ENCODE assay signal across 17 cellular contexts in genomic region chr18:6719914-6720692, GRCh38. TPM values are rescaled to one million over a fixed set of nuclear protein-coding genes. Genes with fewer than 3 reads are reported as not detected.
"Had no signal": no experiment of that assay in that cellular context is flagged by ENCODE, and none has a peak within 500 bp of the region (broad histone marks: within the 10 kb centered on the region; RNA-seq: fewer than 3 reads in every experiment).

No MANE protein-coding gene starts in this region.

- H3K27ac ChIP-seq: breast epithelium, gastrocnemius medialis, heart right ventricle, left lung, parathyroid adenoma had no signal

- H3K9me3 ChIP-seq: breast epithelium, gastrocnemius medialis, heart right ventricle, left lung had no signal

- H3K27me3 Mint-ChIP-seq: activated CD4-positive, alpha-beta T cell treated with anti-CD3 and anti-CD28 coated beads, Interleukin-2, amount 10 ng/mL, durations not matched to agents 7 days and 5 days; activated naive CD8-positive, alpha-beta T cell treated with anti-CD3 and anti-CD28 coated beads, Interleukin-2, amount 10 ng/mL, durations not matched to agents 7 days and 5 days had no signal

- H2AFZ ChIP-seq: parathyroid adenoma had no signal

- H3K36me3 Mint-ChIP-seq: activated naive CD8-positive, alpha-beta T cell treated with anti-CD3 and anti-CD28 coated beads, Interleukin-2, amount 10 ng/mL, durations not matched to agents 7 days and 5 days; naive thymus-derived CD8-positive, alpha-beta T cell; stimulated activated effector memory CD8-positive, alpha-beta T cell treated with anti-CD3 and anti-CD28 coated beads, Interleukin-12 subunit alpha, Interleukin-12 subunit beta, amount 100 ng/mL, for 72 hours had no signal

- H3K36me3 ChIP-seq: breast epithelium, gastrocnemius medialis, heart right ventricle, left lung had no signal

- H3K27ac Mint-ChIP-seq: activated CD4-positive, alpha-beta T cell treated with anti-CD3 and anti-CD28 coated beads, Interleukin-2, amount 10 ng/mL, durations not matched to agents 7 days and 5 days; activated naive CD8-positive, alpha-beta T cell treated with anti-CD3 and anti-CD28 coated beads, Interleukin-2, amount 10 ng/mL, durations not matched to agents 7 days and 5 days; naive thymus-derived CD8-positive, alpha-beta T cell; stimulated activated effector memory CD8-positive, alpha-beta T cell treated with anti-CD3 and anti-CD28 coated beads, Interleukin-12 subunit alpha, Interleukin-12 subunit beta, amount 100 ng/mL, for 72 hours had no signal

- FAIRE-seq: islet of Langerhans had no signal

- H3K27me3 ChIP-seq: breast epithelium, gastrocnemius medialis, heart right ventricle, left lung had no signal

- H3K4me1 Mint-ChIP-seq: activated CD4-positive, alpha-beta T cell treated with anti-CD3 and anti-CD28 coated beads, Interleukin-2, amount 10 ng/mL, durations not matched to agents 7 days and 5 days; activated naive CD8-positive, alpha-beta T cell treated with anti-CD3 and anti-CD28 coated beads, Interleukin-2, amount 10 ng/mL, durations not matched to agents 7 days and 5 days; naive thymus-derived CD8-positive, alpha-beta T cell; stimulated activated effector memory CD8-positive, alpha-beta T cell treated with anti-CD3 and anti-CD28 coated beads, Interleukin-12 subunit alpha, Interleukin-12 subunit beta, amount 100 ng/mL, for 72 hours had no signal

- DNase-seq: activated CD4-positive, alpha-beta T cell treated with anti-CD3 and anti-CD28 coated beads, Interleukin-2, amount 10 ng/mL, durations not matched to agents 7 days and 5 days; activated CD4-positive, CD25-positive, alpha-beta regulatory T cell; activated naive CD4-positive, alpha-beta T cell; activated naive CD8-positive, alpha-beta T cell treated with anti-CD3 and anti-CD28 coated beads, Interleukin-2, amount 10 ng/mL, durations not matched to agents 7 days and 5 days; cerebellar nuclear complex; dermis blood vessel endothelial cell; gastrocnemius medialis; heart right ventricle; left lung; mammary epithelial cell; naive thymus-derived CD8-positive, alpha-beta T cell had no signal

- H3K4me1 ChIP-seq: breast epithelium, gastrocnemius medialis, left lung, parathyroid adenoma had no signal

- H3K4me3 Mint-ChIP-seq: activated CD4-positive, alpha-beta T cell treated with anti-CD3 and anti-CD28 coated beads, Interleukin-2, amount 10 ng/mL, durations not matched to agents 7 days and 5 days; activated naive CD8-positive, alpha-beta T cell treated with anti-CD3 and anti-CD28 coated beads, Interleukin-2, amount 10 ng/mL, durations not matched to agents 7 days and 5 days; naive thymus-derived CD8-positive, alpha-beta T cell; stimulated activated effector memory CD8-positive, alpha-beta T cell treated with anti-CD3 and anti-CD28 coated beads, Interleukin-12 subunit alpha, Interleukin-12 subunit beta, amount 100 ng/mL, for 72 hours had no signal

- H3K9ac ChIP-seq: parathyroid adenoma had no signal

- H3K9me3 Mint-ChIP-seq: activated CD4-positive, alpha-beta T cell treated with anti-CD3 and anti-CD28 coated beads, Interleukin-2, amount 10 ng/mL, durations not matched to agents 7 days and 5 days; activated naive CD8-positive, alpha-beta T cell treated with anti-CD3 and anti-CD28 coated beads, Interleukin-2, amount 10 ng/mL, durations not matched to agents 7 days and 5 days had no signal

- ATAC-seq: gastrocnemius medialis; heart right ventricle; naive thymus-derived CD8-positive, alpha-beta T cell; stimulated activated effector memory CD8-positive, alpha-beta T cell treated with anti-CD3 and anti-CD28 coated beads, Interleukin-12 subunit alpha, Interleukin-12 subunit beta, amount 100 ng/mL, for 72 hours had no signal

- H3K79me2 ChIP-seq: parathyroid adenoma had no signal

- H3K4me3 ChIP-seq: breast epithelium, gastrocnemius medialis, heart right ventricle, left lung had no signal

RNA-seq across cellular contexts. Expression of gene ARHGAP28, which starts 9.4 kb away (rescaled TPM):
- total RNA-seq: activated CD4-positive, alpha-beta T cell treated with anti-CD3 and anti-CD28 coated beads, Interleukin-2, amount 10 ng/mL, durations not matched to agents 7 days and 5 days; activated CD8-positive, alpha-beta memory T cell treated with anti-CD3 and anti-CD28 coated beads for 36 hours; activated naive CD8-positive, alpha-beta T cell treated with anti-CD3 and anti-CD28 coated beads, Interleukin-2, amount 10 ng/mL, durations not matched to agents 7 days and 5 days; naive thymus-derived CD8-positive, alpha-beta T cell; T-helper 2 cell treated with Interferon-gamma antibody and Interleukin-4, amounts not matched to agents 100 ng/mL and 5 ng/mL, for 36 hours had no signal
- polyA plus RNA-seq: naive thymus-derived CD8-positive, alpha-beta T cell had no signal
